8 cellular contexts compared by ENCODE assay signal in genomic region chr11:695606-696381, GRCh38. TPM values are rescaled to one million over a fixed set of nuclear protein-coding genes. Genes with fewer than 3 reads are reported as not detected.
DNase-seq lines count a peak whose midpoint lies in the region; ATAC-seq and TF ChIP-seq lines count a peak whose summit lies in the region.

TSS of gene TMEM80 (plus strand) at chr11:695816. CDS start at chr11:695828, 12 bp downstream.

- no peaks in the 10 kb centered on the region for H3K27me3 ChIP-seq in BE2C
- H3K27me3 ChIP-seq in dorsolateral prefrontal cortex: no peaks in the 10 kb centered on the region
- H3K27me3 ChIP-seq in right lobe of liver: no peaks in the 10 kb centered on the region

- H3K4me3 ChIP-seq in BE2C (ENCODE audit: low read depth, low read length) (peak within 1 kb of the TSS; percentile 74), dorsolateral prefrontal cortex (peak within 1 kb of the TSS; percentile 61 to 98 (median 92)), right lobe of liver (peak within 1 kb of the TSS; percentile 91 to 97 (median 95))

- peak; percentile 67 for ATAC-seq in GM19351 (IDR thresholded peaks at IDR 0.05; ENCODE audit: unreplicated experiment)
- ATAC-seq in HG03521 (IDR thresholded peaks at IDR 0.05; ENCODE audit: unreplicated experiment): peak; percentile 66
- ATAC-seq in right lobe of liver: peak; percentile 84 to 88 (median 86)

- peak; percentile 97 for DNase-seq in BE2C
- peak; percentile 86 for DNase-seq in NCI-H748 treated with DMSO at 0.1 percent for 48 hours (lab: John Stamatoyannopoulos, UW)
- DNase-seq in activated CD4-positive, alpha-beta T cell treated with anti-CD3 and anti-CD28 coated beads, Interleukin-2, amount 50 U/mL, for 48 hours: peak; percentile 98
- peak; percentile 93 to 99 (median 98) for DNase-seq in dorsolateral prefrontal cortex
- peak; percentile 99 for DNase-seq in right lobe of liver
- peak; percentile 90 to 97 for DNase-seq in stimulated activated CD4-positive, alpha-beta T cell treated with anti-CD3 and anti-CD28 coated beads, Interleukin-4, amount 100 ng/mL, for 4 hours

- H3K27ac ChIP-seq in dorsolateral prefrontal cortex (peak within 1 kb of the TSS; percentile 97 to 100 (median 100)), right lobe of liver (peak within 1 kb of the TSS; percentile 99 to 100 (median 100))

- H3K9me3 ChIP-seq in BE2C (no peaks in the 10 kb centered on the region), right lobe of liver (no peaks in the 10 kb centered on the region)

- H3K36me3 ChIP-seq in BE2C: no peaks in the 10 kb centered on the region
- no peaks in the 10 kb centered on the region for H3K36me3 ChIP-seq in right lobe of liver

- no peak for TF ChIP-seq CTCF in BE2C (IDR thresholded peaks at IDR 0.05; ENCODE audit: low read depth, low read length)
- TF ChIP-seq CTCF in dorsolateral prefrontal cortex (IDR thresholded peaks at IDR 0.05 in 54 of 56, conservative IDR thresholded peaks at IDR 0.05 in 2 of 56; ENCODE audit: low read depth in 1 of 56, partially characterized antibody in 56 of 56): peak in 7 of 56 donors; percentile 13 to 24 (median 21)
- no peak for TF ChIP-seq CTCF in right lobe of liver (IDR thresholded peaks at IDR 0.05)

- no peaks in the 10 kb centered on the region for H3K4me1 ChIP-seq in BE2C
- peaks cover 0 to 17% (median 4%) of the 10 kb centered on the region in 4 donors for H3K4me1 ChIP-seq in right lobe of liver

- intact Hi-C loops in dorsolateral prefrontal cortex (cut with DNase I): loop anchor here in 1 of 2 donors (10.0 kb wide), 1 partner anchor 121 kb away; the partner anchor contains the start of gene PHRF1
- intact Hi-C loops in right lobe of liver (cut with DNase I): no loop called here

- WGBS in right lobe of liver (ENCODE audit: insufficient coverage, low coverage, low lambda C conversion rate, missing lambda C conversion rate): 0% methylated on average over 3 of the region's 98 CpGs

- peak; percentile 83 for TF ChIP-seq POLR2A in right lobe of liver (IDR thresholded peaks at IDR 0.05)

RNA-seq across cellular contexts. Expression of gene TMEM80, which starts in this region (rescaled TPM):
- polyA plus RNA-seq in BE2C (2012; ENCODE audit: insufficient read depth, insufficient read length, low read depth): 11.7 TPM
- total RNA-seq in dorsolateral prefrontal cortex (10 to 100 TPM; 14.5 to 48.6 (median 27.2) TPM), right lobe of liver (10 to 100 TPM in 3 of 6 experiments, 1 to 10 TPM in 3; 6.9 to 15.5 (median 10.5) TPM)

Comparison
In these comparisons a context has a peak if more than half of its experiments do, and no peak if none do; other contexts are left out.
1. Peak in every context shown above with its lines: DNase-seq, ATAC-seq, H3K4me3 ChIP-seq and H3K27ac ChIP-seq.